ENCODE assay signal across 14 cellular contexts in genomic region chr2:9286553-9287399, GRCh38.
DNase-seq lines count a peak whose midpoint lies in the region; FAIRE-seq and TF ChIP-seq lines count a peak whose summit lies in the region.
"Had no signal": no experiment of that assay in that cellular context is flagged by ENCODE, and none has a peak within 500 bp of the region (broad histone marks: within the 10 kb centered on the region; RNA-seq: fewer than 3 reads in every experiment).

No MANE protein-coding gene starts in this region.

- no peak overlapping the region for H3K4me3 ChIP-seq in bronchial epithelial cell (ENCODE audit: low read depth, low read length)
- H3K4me3 ChIP-seq in trophoblast cell (ENCODE audit: low read depth, low read length) = peak overlapping the region; percentile 10
- H3K4me3 ChIP-seq: BLaER1, GM23338 had no signal

- no peak overlapping the region for H2AFZ ChIP-seq in trophoblast cell (ENCODE audit: insufficient read depth, low read length, poor library complexity)
- H2AFZ ChIP-seq: GM23338 had no signal

- H3K4me2 ChIP-seq in trophoblast cell (ENCODE audit: low read length) = no peak overlapping the region
- H3K4me2 ChIP-seq: BLaER1, GM23338 had no signal

- peak overlapping the region; percentile 29 for H2BK12ac ChIP-seq in trophoblast cell (ENCODE audit: low read length)

- H4K12ac ChIP-seq in trophoblast cell (ENCODE audit: low read depth, low read length) = no peak overlapping the region

- H2BK5ac ChIP-seq in trophoblast cell (ENCODE audit: low read depth, low read length, poor library complexity) = peak overlapping the region; percentile 14

- H3K9ac ChIP-seq in trophoblast cell (ENCODE audit: low read length) = no peak overlapping the region
- H3K9ac ChIP-seq: BLaER1 had no signal

- H3K36me3 ChIP-seq in bronchial epithelial cell (ENCODE audit: control insufficient read depth, insufficient read depth, low read length) (peaks cover 2% of the 10 kb centered on the region), trophoblast cell (ENCODE audit: control insufficient read depth in 1 of 2, insufficient read depth in 2 of 2, low read length in 2 of 2) (peaks cover 2% of the 10 kb centered on the region in 2 experiments)

- H3K27ac ChIP-seq in trophoblast cell (ENCODE audit: low read depth, low read length) = peak overlapping the region; percentile 58
- H3K27ac ChIP-seq in substantia nigra (ENCODE audit: low read depth, low read length, poor library complexity, severe bottlenecking) = no peak overlapping the region
- H3K27ac ChIP-seq: BLaER1 had no signal

- H3K4me1 ChIP-seq in trophoblast cell (ENCODE audit: control insufficient read depth in 1 of 2, insufficient read depth in 2 of 2, low read length in 2 of 2) = peaks cover 18 to 21% of the 10 kb centered on the region in 2 experiments

- H3K27me3 ChIP-seq in bronchial epithelial cell (ENCODE audit: control insufficient read depth, insufficient read depth, low read length) (no peaks in the 10 kb centered on the region), trophoblast cell (ENCODE audit: insufficient read depth, low read length) (no peaks in the 10 kb centered on the region)
- H3K27me3 ChIP-seq: BLaER1 had no signal

- H3K23ac ChIP-seq in trophoblast cell (ENCODE audit: low read length) = no peak overlapping the region

- peak overlapping the region; percentile 75 for H4K91ac ChIP-seq in trophoblast cell (ENCODE audit: low read depth, low read length)

- H3K79me2 ChIP-seq in trophoblast cell (ENCODE audit: control insufficient read depth, insufficient read depth, low read length, poor library complexity) = no peaks in the 10 kb centered on the region

- no peak for TF ChIP-seq CTCF in bronchial epithelial cell (IDR thresholded peaks at IDR 0.05; ENCODE audit: insufficient read depth, low read length, severe bottlenecking)

- FAIRE-seq in bronchial epithelial cell (lab: Jason Lieb, UNC) = no peak

- H4K8ac ChIP-seq in trophoblast cell (ENCODE audit: low read depth, low read length) = peak overlapping the region; percentile 54

- H2BK120ac ChIP-seq in trophoblast cell (ENCODE audit: insufficient read depth, low read length, poor library complexity) = peak overlapping the region; percentile 26

- DNase-seq in EH (ENCODE audit: low read depth) (peak; percentile 62), NCI-H460 (ENCODE audit: extremely low read depth, low read depth) (peak; percentile 61), bronchial epithelial cell (ENCODE audit: low read depth) (peak; percentile 53), trophoblast cell (peak; percentile 72 to 86), substantia nigra (lab: John Stamatoyannopoulos, UW) (no peak), NCI-H82 treated with DMSO at 0.1 percent for 48 hours (lab: John Stamatoyannopoulos, UW; ENCODE audit: unreplicated experiment) (no peak), GDM1 (lab: John Stamatoyannopoulos, UW) (no peak)
- DNase-seq in activated T-cell treated with anti-CD3 and anti-CD28 coated beads, Interleukin-2, amount 50 U/mL, for 48 hours = no peak
- DNase-seq: activated CD4-positive, alpha-beta T cell treated with anti-CD3 and anti-CD28 coated beads for 1 hour; natural killer cell; NCI-H1048; RPMI8226 had no signal

- H3K9me3 ChIP-seq in trophoblast cell (ENCODE audit: insufficient read depth, low read depth, low read length) = no peaks in the 10 kb centered on the region

- peak overlapping the region; percentile 74 for H3K18ac ChIP-seq in trophoblast cell (ENCODE audit: low read length)

- peak overlapping the region; percentile 45 for H3K14ac ChIP-seq in trophoblast cell (ENCODE audit: low read length)

- peaks cover 13% of the 10 kb centered on the region for H3K79me1 ChIP-seq in trophoblast cell (ENCODE audit: low read length)

- peak overlapping the region; percentile 64 for H2AK5ac ChIP-seq in trophoblast cell (ENCODE audit: low read length)

- no peak overlapping the region for H3K4ac ChIP-seq in trophoblast cell (ENCODE audit: low read depth, low read length)

- 100% methylated on average over 2 of the region's 12 CpGs for WGBS in trophoblast cell (ENCODE audit: extremely low coverage, insufficient coverage, insufficient read length)

Comparison
In these comparisons a context has a peak if more than half of its experiments do, and no peak if none do; other contexts are left out.
1. DNase-seq: peak in EH (single experiment), NCI-H460 (single experiment), bronchial epithelial cell (single experiment) and trophoblast cell (2 of 2); none in substantia nigra (0 of 49), NCI-H82 treated with DMSO at 0.1 percent for 48 hours (single experiment), GDM1 (single experiment) and activated T-cell treated with anti-CD3 and anti-CD28 coated beads, Interleukin-2, amount 50 U/mL, for 48 hours (0 of 2).